In genomic region chr19:18717601-18718000, GRCh38 we compare ENCODE assay signal across 14 cellular contexts.
"Had no signal": no experiment of that assay in that cellular context is flagged by ENCODE, and none has a peak within 500 bp of the region (broad histone marks: within the 10 kb centered on the region; RNA-seq: fewer than 3 reads in every experiment).

No MANE protein-coding gene starts in this region.

- ATAC-seq: activated T-helper 17 cell treated with anti-CD3 and anti-CD28 coated beads, Interleukin-2, amount 50 U/mL, for 72 hours; foreskin keratinocyte had no signal

- H3K27me3 Mint-ChIP-seq: activated T-helper 17 cell treated with anti-CD3 and anti-CD28 coated beads, Interleukin-2, amount 50 U/mL, for 72 hours; stimulated activated memory B cell treated with anti-CD40 and anti-IgM and Interleukin-4, amounts not matched to agents 10 μg/mL and 1 μg/mL and 100 μg/mL, for 72 hours had no signal

- H3K4me3 Mint-ChIP-seq: activated T-helper 17 cell treated with anti-CD3 and anti-CD28 coated beads, Interleukin-2, amount 50 U/mL, for 72 hours; stimulated activated memory B cell treated with anti-CD40 and anti-IgM and Interleukin-4, amounts not matched to agents 10 μg/mL and 1 μg/mL and 100 μg/mL, for 72 hours had no signal

- H3K9me3 Mint-ChIP-seq: activated T-helper 17 cell treated with anti-CD3 and anti-CD28 coated beads, Interleukin-2, amount 50 U/mL, for 72 hours; neural progenitor cell; stimulated activated memory B cell treated with anti-CD40 and anti-IgM and Interleukin-4, amounts not matched to agents 10 μg/mL and 1 μg/mL and 100 μg/mL, for 72 hours had no signal

- H3K9ac ChIP-seq: neural progenitor cell had no signal

- H3K4me3 ChIP-seq: cardiac muscle cell, colonic mucosa, neural progenitor cell, ovary, thyroid gland had no signal

- FAIRE-seq: endothelial cell of umbilical vein, urothelium cell line had no signal

- DNase-seq: activated CD4-positive, CD25-positive, alpha-beta regulatory T cell treated with anti-CD3 and anti-CD28 coated beads, Interleukin-2, amount 50 U/mL, for 72 hours; activated naive CD4-positive, alpha-beta T cell treated with anti-CD3 and anti-CD28 coated beads, Interleukin-2, amount 50 U/mL, for 16 hours; colonic mucosa; foreskin keratinocyte; ovary; T-helper 1 cell; T1000; thyroid gland had no signal

- H3K27ac ChIP-seq: cardiac muscle cell, colonic mucosa, foreskin keratinocyte, neural progenitor cell, ovary, thyroid gland had no signal

- H3K27ac Mint-ChIP-seq: stimulated activated memory B cell treated with anti-CD40 and anti-IgM and Interleukin-4, amounts not matched to agents 10 μg/mL and 1 μg/mL and 100 μg/mL, for 72 hours had no signal

- H3K27me3 ChIP-seq: cardiac muscle cell, colonic mucosa, foreskin keratinocyte, neural progenitor cell, ovary, thyroid gland had no signal

- H3K4me1 ChIP-seq: colonic mucosa, foreskin keratinocyte, neural progenitor cell, thyroid gland had no signal

- H3K9me3 ChIP-seq: colonic mucosa, ovary, thyroid gland had no signal

- H3K36me3 ChIP-seq: cardiac muscle cell, colonic mucosa, neural progenitor cell, ovary, thyroid gland had no signal
